Comparison of ENCODE assay signal across 8 cellular contexts in the genomic region with DNA sequence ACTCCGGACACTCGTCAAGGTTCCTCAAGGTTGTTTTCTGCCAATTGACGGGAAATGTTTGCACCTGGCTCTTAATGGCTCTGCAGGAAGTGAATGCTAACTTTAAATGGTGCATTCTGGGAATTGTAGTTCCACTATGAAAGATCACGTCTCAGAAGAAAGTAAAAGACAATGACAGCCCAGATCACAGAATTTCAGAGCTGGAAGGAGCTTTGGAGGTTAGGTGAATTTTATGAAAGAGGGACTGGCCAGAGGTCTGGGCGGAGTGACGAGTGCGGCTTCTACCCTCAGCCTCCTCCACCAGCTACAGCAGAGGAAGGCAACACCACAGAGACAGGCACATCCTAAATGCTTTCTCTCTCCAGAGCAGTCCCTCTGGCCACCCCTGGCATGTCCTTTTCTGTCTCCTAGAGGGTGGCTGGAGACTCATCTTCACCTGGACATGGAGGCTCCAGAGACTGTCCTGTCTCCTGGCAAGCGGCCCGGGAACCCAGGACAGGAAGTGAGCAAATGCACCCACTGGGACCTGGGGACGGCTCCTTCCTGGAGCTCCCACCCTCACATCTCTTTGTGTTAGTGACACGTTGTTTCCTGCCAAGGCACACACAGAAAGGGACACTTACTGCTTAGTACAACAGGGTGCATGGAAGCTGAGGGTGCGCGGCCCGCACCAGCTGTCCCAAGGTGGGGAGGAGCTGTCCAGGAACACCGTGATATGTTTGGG. TPM values are rescaled to one million over a fixed set of nuclear protein-coding genes. Genes with fewer than 3 reads are reported as not detected.
A peak's percentile ranks its signal among the peaks of the same experiment; 100 is the strongest.
DNase-seq lines count a peak whose midpoint lies in the region; ATAC-seq, FAIRE-seq and TF ChIP-seq lines count a peak whose summit lies in the region.

No MANE protein-coding gene starts in this region.

- H3K9ac ChIP-seq in endothelial cell of umbilical vein (replicated peaks; ENCODE audit: extremely low read depth, insufficient read depth, low read length) (no peak overlapping the region), rectal smooth muscle tissue (ENCODE audit: low read length) (no peak overlapping the region)

- no peaks in the 10 kb centered on the region for H3K9me1 ChIP-seq in endothelial cell of umbilical vein (replicated peaks; ENCODE audit: control insufficient read depth, extremely low read depth, insufficient read depth, low read length)

- H3K27ac ChIP-seq in DOHH2 (ENCODE audit: low read depth, low read length) = peak overlapping the region; percentile 2; the same call in 1 of the 2 replicates
- peak overlapping the region; percentile 29 for H3K27ac ChIP-seq in endothelial cell of umbilical vein (ENCODE audit: insufficient read depth, low read depth, low read length)
- no peak overlapping the region for H3K27ac ChIP-seq in rectal smooth muscle tissue (ENCODE audit: low read depth, low read length)

- DNase-seq in endothelial cell of umbilical vein (ENCODE audit: low read depth, low spot score) (peak; percentile 41), HCEC 1CT (no peak), erythroblast (lab: John Stamatoyannopoulos, UW) (no peak), AG08395 (ENCODE audit: low spot score) (no peak)

- no peaks in the 10 kb centered on the region for H3K9me2 ChIP-seq in DOHH2 (replicated peaks; ENCODE audit: control insufficient read depth, low read length)

- H4K20me1 ChIP-seq in DOHH2 (ENCODE audit: control insufficient read depth, insufficient read depth, low read depth, low read length) = no peaks in the 10 kb centered on the region
- H4K20me1 ChIP-seq in endothelial cell of umbilical vein (replicated peaks; ENCODE audit: control insufficient read depth, extremely low read depth, insufficient read depth, low read length) = peaks cover 2% of the 10 kb centered on the region

- TF ChIP-seq POLR2A in endothelial cell of umbilical vein (IDR thresholded peaks at IDR 0.05; ENCODE audit: low read depth, low read length) = no peak
- no peak for TF ChIP-seq POLR2A in erythroblast (IDR thresholded peaks at IDR 0.05; ENCODE audit: low read length)

- H3K9me3 ChIP-seq in DOHH2 (ENCODE audit: control insufficient read depth, insufficient read depth, low read length) (no peaks in the 10 kb centered on the region), endothelial cell of umbilical vein (replicated peaks; ENCODE audit: control insufficient read depth, insufficient read depth, low read length) (no peaks in the 10 kb centered on the region)

- H3K27me3 ChIP-seq in DOHH2 (ENCODE audit: control insufficient read depth, low read length) (no peaks in the 10 kb centered on the region), endothelial cell of umbilical vein (ENCODE audit: control insufficient read depth in 2 of 2, insufficient read depth in 2 of 2, low read length in 2 of 2) (no peaks in the 10 kb centered on the region), rectal smooth muscle tissue (ENCODE audit: control insufficient read depth, insufficient read depth, low read length) (no peaks in the 10 kb centered on the region)

- BruUV-seq in endothelial cell of umbilical vein (replicated peaks; lab: Mats Ljungman, UMichigan) = no TSS peak

- no peaks in the 10 kb centered on the region for H3F3A ChIP-seq in DOHH2 (ENCODE audit: control insufficient read depth, insufficient read depth)

- intact Hi-C loops in endothelial cell of umbilical vein (cut with micrococcal nuclease) = no loop called here

- no peaks in the 10 kb centered on the region for H3K9me3 Mint-ChIP-seq in T-helper 1 cell treated with Interleukin-12 subunit alpha and Interleukin-12 subunit beta and Interleukin-4 antibody, amounts not matched to agents 30 μg/mL and 1 μg/mL, for 36 hours

- H3K4me3 ChIP-seq in DOHH2 (ENCODE audit: low read length) (peak overlapping the region; percentile 52), endothelial cell of umbilical vein (replicated peaks in 1 of 3; ENCODE audit: insufficient read depth in 1 of 3, low read depth in 1 of 3, low read length in 3 of 3) (no peak overlapping the region), rectal smooth muscle tissue (ENCODE audit: low read length) (peak overlapping the region; percentile 49)

- peaks cover 10% of the 10 kb centered on the region for H3K36me3 Mint-ChIP-seq in T-helper 1 cell treated with Interleukin-12 subunit alpha and Interleukin-12 subunit beta and Interleukin-4 antibody, amounts not matched to agents 30 μg/mL and 1 μg/mL, for 36 hours (ENCODE audit: low read depth)

- H3K4me1 Mint-ChIP-seq in T-helper 1 cell treated with Interleukin-12 subunit alpha and Interleukin-12 subunit beta and Interleukin-4 antibody, amounts not matched to agents 30 μg/mL and 1 μg/mL, for 36 hours (ENCODE audit: low read depth) = peaks cover 24% of the 10 kb centered on the region

- H3K4me2 ChIP-seq in DOHH2 (ENCODE audit: low read length) (peak overlapping the region; percentile 68), endothelial cell of umbilical vein (ENCODE audit: insufficient read depth, low read length) (peak overlapping the region; percentile 32)

- dilution Hi-C loops in endothelial cell of umbilical vein (cut with MboI; ENCODE audit: extremely low pct_ligation_motif_present, low sequenced_read_pairs) = no loop called here

- H3K4me1 ChIP-seq in DOHH2 (ENCODE audit: control insufficient read depth, low read length) (peaks cover 21% of the 10 kb centered on the region), endothelial cell of umbilical vein (ENCODE audit: control insufficient read depth, extremely low read depth, insufficient read depth, low read length) (peaks cover 13% of the 10 kb centered on the region), rectal smooth muscle tissue (ENCODE audit: control insufficient read depth, insufficient read depth, low read length) (no peaks in the 10 kb centered on the region)

- H3K27me3 Mint-ChIP-seq in T-helper 1 cell treated with Interleukin-12 subunit alpha and Interleukin-12 subunit beta and Interleukin-4 antibody, amounts not matched to agents 30 μg/mL and 1 μg/mL, for 36 hours (ENCODE audit: low read depth) = no peaks in the 10 kb centered on the region

- H3K4me3 Mint-ChIP-seq in T-helper 1 cell treated with Interleukin-12 subunit alpha and Interleukin-12 subunit beta and Interleukin-4 antibody, amounts not matched to agents 30 μg/mL and 1 μg/mL, for 36 hours = peak overlapping the region; percentile 87

- ATAC-seq in HG02759 (IDR thresholded peaks at IDR 0.05; ENCODE audit: unreplicated experiment) = peak; percentile 47

- POLR2A ChIA-PET in endothelial cell of umbilical vein (lab: Charles Lee) = no interaction called here

- H2AFZ ChIP-seq in endothelial cell of umbilical vein (ENCODE audit: low read depth, low read length) = peak overlapping the region; percentile 17

- H3K79me2 ChIP-seq in DOHH2 (ENCODE audit: control insufficient read depth, low read length) (peaks cover 84% of the 10 kb centered on the region), endothelial cell of umbilical vein (ENCODE audit: control insufficient read depth, insufficient read depth, low read length) (peaks cover 48% of the 10 kb centered on the region)

- FAIRE-seq in endothelial cell of umbilical vein (lab: Jason Lieb, UNC) = peak; percentile 75

- peaks cover 24% of the 10 kb centered on the region for H3K36me3 ChIP-seq in DOHH2 (ENCODE audit: control insufficient read depth, low read length)
- no peaks in the 10 kb centered on the region for H3K36me3 ChIP-seq in endothelial cell of umbilical vein (ENCODE audit: control insufficient read depth in 2 of 2, extremely low read depth in 1 of 2, insufficient read depth in 2 of 2, low read length in 2 of 2)
- H3K36me3 ChIP-seq in rectal smooth muscle tissue (ENCODE audit: control insufficient read depth, insufficient read depth, low read length) = peaks cover 4% of the 10 kb centered on the region

- H3K27ac Mint-ChIP-seq in T-helper 1 cell treated with Interleukin-12 subunit alpha and Interleukin-12 subunit beta and Interleukin-4 antibody, amounts not matched to agents 30 μg/mL and 1 μg/mL, for 36 hours = peak overlapping the region; percentile 98

- no peak for TF ChIP-seq CTCF in DOHH2 (IDR thresholded peaks at IDR 0.05; ENCODE audit: low read depth, low read length, poor library complexity, severe bottlenecking)
- no peak for TF ChIP-seq CTCF in endothelial cell of umbilical vein (IDR thresholded peaks at IDR 0.05; ENCODE audit: extremely low read depth in 1 of 2, insufficient read depth in 1 of 2, low read depth in 1 of 2, low read length in 2 of 2)

- CTCF ChIA-PET in endothelial cell of umbilical vein (lab: Charles Lee) = interaction anchor here (1.2 to 1.5 kb wide), 3 partner anchors 12 to 16 kb away, joined by 4 to 6 read pairs (median 5); no protein-coding TSS in a partner anchor

TF ChIP-seq in endothelial cell of umbilical vein, 7 proteins besides CTCF, POLR2A, EP300 and RAD21 (continues in another document):
- no peak for TF ChIP-seq JUN (IDR thresholded peaks at IDR 0.05; ENCODE audit: borderline replicate concordance, insufficient read depth, insufficient read length, low read depth)

RNA-seq across cellular contexts. Expression of gene THAP4, which starts 19.4 kb away (rescaled TPM):
- total RNA-seq in endothelial cell of umbilical vein = 47.4 and 49.0 TPM in 2 replicates
- 45.4 and 51.2 TPM in 2 replicates for polyA plus RNA-seq in endothelial cell of umbilical vein
- polyA plus RNA-seq in endothelial cell of umbilical vein (2011; cell fraction: cytosol; rRNA removed) = 51.7 and 53.1 TPM in 2 replicates
- polyA plus RNA-seq in endothelial cell of umbilical vein (2011; cell fraction: nucleus; rRNA removed) = 19.6 and 25.8 TPM in 2 replicates
- polyA plus RNA-seq in endothelial cell of umbilical vein (2012) = 51.4 and 55.2 TPM in 2 replicates
- polyA minus RNA-seq in endothelial cell of umbilical vein = 21.9 and 26.8 TPM in 2 replicates
- polyA minus RNA-seq in endothelial cell of umbilical vein (2011; cell fraction: cytosol; rRNA and poly(A)+ RNA removed) = 28.1 TPM
- 7.9 and 13.3 TPM in 2 replicates for polyA minus RNA-seq in endothelial cell of umbilical vein (2011; cell fraction: nucleus; rRNA and poly(A)+ RNA removed)

RNA-seq across cellular contexts. Expression of gene ATG4B, which starts 19.9 kb away (rescaled TPM):
- 83.6 and 85.6 TPM in 2 replicates for total RNA-seq in endothelial cell of umbilical vein
- polyA plus RNA-seq in endothelial cell of umbilical vein = 113 and 142 TPM in 2 replicates
- 91.3 and 94.0 TPM in 2 replicates for polyA plus RNA-seq in endothelial cell of umbilical vein (2011; cell fraction: cytosol; rRNA removed)
- polyA plus RNA-seq in endothelial cell of umbilical vein (2011; cell fraction: nucleus; rRNA removed) = 287 and 314 TPM in 2 replicates
- 77.3 and 139 TPM in 2 replicates for polyA plus RNA-seq in endothelial cell of umbilical vein (2012)
- 124 and 157 TPM in 2 replicates for polyA minus RNA-seq in endothelial cell of umbilical vein
- 36.5 TPM for polyA minus RNA-seq in endothelial cell of umbilical vein (2011; cell fraction: cytosol; rRNA and poly(A)+ RNA removed)
- polyA minus RNA-seq in endothelial cell of umbilical vein (2011; cell fraction: nucleus; rRNA and poly(A)+ RNA removed) = 85.8 and 105 TPM in 2 replicates

RNA-seq across cellular contexts. Expression of gene BOK, which starts 59.0 kb away (rescaled TPM):
- total RNA-seq in endothelial cell of umbilical vein = 52.4 and 76.0 TPM in 2 replicates
- 95.5 and 132 TPM in 2 replicates for polyA plus RNA-seq in endothelial cell of umbilical vein
- polyA plus RNA-seq in endothelial cell of umbilical vein (2011; cell fraction: cytosol; rRNA removed) = 53.7 and 82.1 TPM in 2 replicates
- 43.5 and 57.1 TPM in 2 replicates for polyA plus RNA-seq in endothelial cell of umbilical vein (2011; cell fraction: nucleus; rRNA removed)
- polyA plus RNA-seq in endothelial cell of umbilical vein (2012) = 42.0 and 58.4 TPM in 2 replicates
- 43.6 and 49.1 TPM in 2 replicates for polyA minus RNA-seq in endothelial cell of umbilical vein
- 11.2 TPM for polyA minus RNA-seq in endothelial cell of umbilical vein (2011; cell fraction: cytosol; rRNA and poly(A)+ RNA removed)
- 10.4 and 18.2 TPM in 2 replicates for polyA minus RNA-seq in endothelial cell of umbilical vein (2011; cell fraction: nucleus; rRNA and poly(A)+ RNA removed)

Comparison
In these comparisons a context has a peak if more than half of its experiments do, and no peak if none do; other contexts are left out.
1. H3K4me3 ChIP-seq: peak in DOHH2 (single experiment) and rectal smooth muscle tissue (single experiment); none in endothelial cell of umbilical vein (0 of 3).